ENCODE assay signal across 21 cellular contexts in the genomic region with DNA sequence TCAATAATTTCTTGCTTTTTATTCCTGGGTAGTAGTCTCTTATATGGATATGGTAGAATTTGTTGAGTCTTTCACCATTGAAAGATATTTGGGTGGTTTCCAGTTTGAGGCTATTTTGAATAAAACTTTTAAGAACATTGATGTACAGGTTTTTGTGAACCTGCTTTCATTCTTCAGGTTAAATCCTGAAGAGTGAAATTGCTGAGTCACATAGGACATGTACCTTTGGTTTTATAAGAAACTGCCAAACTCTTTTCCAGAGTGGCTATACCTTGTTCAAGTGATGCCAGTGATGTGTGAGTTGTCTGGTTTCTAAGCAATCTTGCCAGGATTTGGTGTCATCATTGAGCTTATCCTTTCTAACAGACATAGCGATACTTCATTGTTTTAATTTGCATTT.
"Had no signal": no experiment of that assay in that cellular context is flagged by ENCODE, and none has a peak within 500 bp of the region (broad histone marks: within the 10 kb centered on the region; RNA-seq: fewer than 3 reads in every experiment).

No MANE protein-coding gene starts in this region.

- FAIRE-seq: frontal cortex had no signal

- ATAC-seq: heart left ventricle; left colon; left ventricle myocardium superior; natural killer cell treated with Interleukin-12 subunit alpha and Interleukin-12 subunit beta and Interleukin-15 and Interleukin-18, amount 100 ng/mL, for 72 hours had no signal

- H3K9me3 ChIP-seq: heart left ventricle, sigmoid colon, stomach had no signal

- DNase-seq: cortex of kidney; dorsolateral prefrontal cortex; effector CD8-positive, alpha-beta T cell; heart left ventricle; hippocampal formation; left colon; left ventricle myocardium superior; mesenchymal stem cell; midbrain; sigmoid colon; stimulated activated CD4-positive, alpha-beta T cell treated with anti-CD3 and anti-CD28 coated beads, Interleukin-2, amount 100 ng/mL, for 24 hours; stimulated activated CD4-positive, alpha-beta T cell treated with anti-CD3 and anti-CD28 coated beads, Interleukin-4, amount 100 ng/mL, for 4 hours; stimulated activated naive CD4-positive, alpha-beta T cell; stomach; substantia nigra; trophoblast cell had no signal

- H3K27ac Mint-ChIP-seq: natural killer cell treated with Interleukin-12 subunit alpha and Interleukin-12 subunit beta and Interleukin-15 and Interleukin-18, amount 100 ng/mL, for 72 hours had no signal

- H3K4me1 ChIP-seq: parathyroid adenoma, sigmoid colon, stomach had no signal

- H3K4me3 ChIP-seq: dorsolateral prefrontal cortex, heart left ventricle, lung, sigmoid colon, skin epidermis, stomach had no signal

- H3K27ac ChIP-seq: dorsolateral prefrontal cortex, heart left ventricle, parathyroid adenoma, sigmoid colon, skin epidermis, stomach had no signal

- H3K9me3 Mint-ChIP-seq: natural killer cell treated with Interleukin-12 subunit alpha and Interleukin-12 subunit beta and Interleukin-15 and Interleukin-18, amount 100 ng/mL, for 72 hours had no signal

- H3K4me3 Mint-ChIP-seq: natural killer cell treated with Interleukin-12 subunit alpha and Interleukin-12 subunit beta and Interleukin-15 and Interleukin-18, amount 100 ng/mL, for 72 hours had no signal
